Comparison of ENCODE assay signal across 8 cellular contexts in genomic region chr4:15238720-15239119, GRCh38.
DNase-seq lines count a peak whose midpoint lies in the region; ATAC-seq and TF ChIP-seq lines count a peak whose summit lies in the region.

No MANE protein-coding gene starts in this region.

- peaks cover 15% of the 10 kb centered on the region for H3K4me1 Mint-ChIP-seq in T-helper 17 cell
- peaks cover under 1% of the 10 kb centered on the region for H3K4me1 Mint-ChIP-seq in neural crest cell

- in situ Hi-C loops in ACHN (cut with HindIII; ENCODE audit: low pct_ligation_motif_present, low pct_unique_long_range_greater_than_20kb, low sequenced_read_pairs) = no loop called here

- DNase-seq in ACHN (peak; percentile 35), T-helper 17 cell (no peak), fibroblast of mammary gland (ENCODE audit: low read depth) (peak; percentile 64), neural crest cell (ENCODE audit: low read depth, low spot score) (peak; percentile 23)
- no peak for DNase-seq in activated CD4-positive, CD25-positive, alpha-beta regulatory T cell treated with anti-CD3 and anti-CD28 coated beads, Interleukin-2, amount 50 U/mL, for 72 hours
- no peak for DNase-seq in activated naive CD4-positive, alpha-beta T cell treated with Interleukin-2 at 50 U/mL for 16 hours

- H3K9me3 ChIP-seq in T-helper 17 cell (ENCODE audit: control insufficient read depth, low read length, poor library complexity, severe bottlenecking) = no peaks in the 10 kb centered on the region

- H3K36me3 Mint-ChIP-seq in T-helper 17 cell (ENCODE audit: low read depth) (no peaks in the 10 kb centered on the region), neural crest cell (ENCODE audit: low read depth) (no peaks in the 10 kb centered on the region)

- no peak overlapping the region for H3K4me3 ChIP-seq in GM12875 (ENCODE audit: low read depth, low read length)
- no peak overlapping the region for H3K4me3 ChIP-seq in fibroblast of mammary gland (ENCODE audit: control insufficient read depth, low read depth, low read length)

- peak; percentile 55 for TF ChIP-seq CTCF in GM12875 (IDR thresholded peaks at IDR 0.05; ENCODE audit: borderline replicate concordance, insufficient read depth, low read depth, low read length)
- peak; percentile 77 for TF ChIP-seq CTCF in fibroblast of mammary gland (conservative IDR thresholded peaks at IDR 0.05; ENCODE audit: control insufficient read depth, insufficient read depth, low read depth, low read length)
- TF ChIP-seq CTCF in neural crest cell (conservative IDR thresholded peaks at IDR 0.05) = peak; percentile 77

- H3K4me3 Mint-ChIP-seq in T-helper 17 cell (no peak overlapping the region), neural crest cell (no peak overlapping the region)

- H3K27ac Mint-ChIP-seq in T-helper 17 cell (peak overlapping the region; percentile 29), neural crest cell (ENCODE audit: unreplicated experiment) (no peak overlapping the region)

- peak; percentile 74 for ATAC-seq in HG03342 (IDR thresholded peaks at IDR 0.05; ENCODE audit: unreplicated experiment)
- peak; percentile 46 for ATAC-seq in T-helper 17 cell

- H3K9me3 Mint-ChIP-seq in neural crest cell = peaks cover 3% of the 10 kb centered on the region

- H3K27me3 Mint-ChIP-seq in T-helper 17 cell = peaks cover 21% of the 10 kb centered on the region
- H3K27me3 Mint-ChIP-seq in neural crest cell (ENCODE audit: low read depth) = no peaks in the 10 kb centered on the region

Comparison
In these comparisons a context has a peak if more than half of its experiments do, and no peak if none do; other contexts are left out.
1. DNase-seq: peak in ACHN (single experiment), fibroblast of mammary gland (single experiment) and neural crest cell (single experiment); none in T-helper 17 cell (0 of 3), activated CD4-positive, CD25-positive, alpha-beta regulatory T cell treated with anti-CD3 and anti-CD28 coated beads, Interleukin-2, amount 50 U/mL, for 72 hours (single experiment) and activated naive CD4-positive, alpha-beta T cell treated with Interleukin-2 at 50 U/mL for 16 hours (single experiment).
2. Peak in every context shown above with its lines, with median percentiles within 50 percentile points of each other: CTCF ChIP-seq.